In genomic region chr10:75407716-75408511, GRCh38 we compare ENCODE assay signal across 3 cellular contexts.
TF ChIP-seq lines count a peak whose summit lies in the region.

No MANE protein-coding gene starts in this region.

TF ChIP-seq in SK-N-SH, 30 proteins besides CTCF, POLR2A, EP300 and RAD21:
- TF ChIP-seq GABPA (IDR thresholded peaks at IDR 0.05; ENCODE audit: low read depth) (no peak), PBX3 (IDR thresholded peaks at IDR 0.05) (no peak), RFX5 (IDR thresholded peaks at IDR 0.05; ENCODE audit: low read length) (no peak), JUND (IDR thresholded peaks at IDR 0.05) (no peak), FOSL2 (IDR thresholded peaks at IDR 0.05; ENCODE audit: borderline replicate concordance, low read depth) (no peak), TCF12 (IDR thresholded peaks at IDR 0.05) (no peak), FOXJ3 (CRISPR knock-in tag; IDR thresholded peaks at IDR 0.05) (no peak), GATA2 (CRISPR knock-in tag; IDR thresholded peaks at IDR 0.05) (no peak), EZH2phosphoT487 (IDR thresholded peaks at IDR 0.05; ENCODE audit: borderline replicate concordance, low read depth) (no peak), MAX (IDR thresholded peaks at IDR 0.05; ENCODE audit: low read depth) (no peak), TEAD4 (IDR thresholded peaks at IDR 0.05; ENCODE audit: borderline replicate concordance, insufficient read depth) (no peak), ZBTB33 (IDR thresholded peaks at IDR 0.05; ENCODE audit: borderline replicate concordance, low read depth) (no peak), MEF2A (IDR thresholded peaks at IDR 0.05; ENCODE audit: borderline replicate concordance, low read depth) (no peak)
TF ChIP-seq in SK-N-SH: peak in this region for 0.

TF ChIP-seq in SK-N-SH treated with all-trans-retinoic acid at 6 μM for 48 hours, 23 proteins besides CTCF, POLR2A, EP300 and RAD21:
- TF ChIP-seq BACH2 (CRISPR knock-in tag; IDR thresholded peaks at IDR 0.05; ENCODE audit: borderline replicate concordance) (no peak), ESRRG (CRISPR knock-in tag; IDR thresholded peaks at IDR 0.05) (no peak), ARNTL (CRISPR knock-in tag; IDR thresholded peaks at IDR 0.05; ENCODE audit: borderline replicate concordance, low read depth) (no peak), ZNF8 (CRISPR knock-in tag; IDR thresholded peaks at IDR 0.05) (no peak), SNAI2 (CRISPR knock-in tag; IDR thresholded peaks at IDR 0.05) (no peak), CSRNP3 (CRISPR knock-in tag; IDR thresholded peaks at IDR 0.05) (no peak), POU6F1 (CRISPR knock-in tag; IDR thresholded peaks at IDR 0.05; ENCODE audit: borderline replicate concordance, low read depth) (no peak), CSDC2 (CRISPR knock-in tag; IDR thresholded peaks at IDR 0.05) (no peak), GLIS3 (CRISPR knock-in tag; IDR thresholded peaks at IDR 0.05) (no peak), ZNF565 (CRISPR knock-in tag; conservative IDR thresholded peaks at IDR 0.05; ENCODE audit: low read depth) (no peak), CREB5 (CRISPR knock-in tag; IDR thresholded peaks at IDR 0.05; ENCODE audit: low read depth) (no peak), TCF4 (CRISPR knock-in tag; IDR thresholded peaks at IDR 0.05; ENCODE audit: borderline replicate concordance) (no peak), PATZ1 (CRISPR knock-in tag; IDR thresholded peaks at IDR 0.05; ENCODE audit: borderline replicate concordance) (no peak), ZFP3 (CRISPR knock-in tag; IDR thresholded peaks at IDR 0.05) (no peak), ISL1 (CRISPR knock-in tag; IDR thresholded peaks at IDR 0.05) (no peak), ZNF70 (CRISPR knock-in tag; IDR thresholded peaks at IDR 0.05) (no peak)

TF ChIP-seq in GM12878, 131 proteins besides CTCF, POLR2A, EP300 and RAD21:
- TF ChIP-seq MEF2B (IDR thresholded peaks at IDR 0.05; ENCODE audit: partially characterized antibody, poor library complexity, severe bottlenecking), result no peak
- TF ChIP-seq SUZ12 (IDR thresholded peaks at IDR 0.05; ENCODE audit: unreplicated experiment), result no peak
- TF ChIP-seq BHLHE40 (IDR thresholded peaks at IDR 0.05; ENCODE audit: borderline replicate concordance in 1 of 2, low read depth in 2 of 2, low read length in 1 of 2), result peak in 1 of 2 experiments; percentile 27; a peak in 1 of 4 replicates
- TF ChIP-seq EZH2 (IDR thresholded peaks at IDR 0.05; ENCODE audit: borderline replicate concordance, control insufficient read depth, low read depth, low read length), result peak; percentile 28; the same call in 1 of the 2 replicates
- peak; percentile 70 for TF ChIP-seq HDAC6 (IDR thresholded peaks at IDR 0.05; ENCODE audit: unreplicated experiment)
- TF ChIP-seq NFYA (IDR thresholded peaks at IDR 0.05; ENCODE audit: borderline replicate concordance, low read depth, low read length), result no peak
- no peak for TF ChIP-seq SMC3 (IDR thresholded peaks at IDR 0.05; ENCODE audit: borderline replicate concordance, low read length)
- TF ChIP-seq IKZF1 (conservative IDR thresholded peaks at IDR 0.05), result 0 out of 2 replicates have a peak, but pooled peaks have one; percentile 3
- TF ChIP-seq PML (IDR thresholded peaks at IDR 0.05; ENCODE audit: low read length), result no peak
- no peak for TF ChIP-seq CHD1 (IDR thresholded peaks at IDR 0.05; ENCODE audit: low read depth, low read length)
- 0 out of 2 replicates have a peak, but pooled peaks have one; percentile 21 for TF ChIP-seq DPF2 (IDR thresholded peaks at IDR 0.05)
